Comparison of ENCODE assay signal across 10 cellular contexts in genomic region chr9:129334744-129335080, GRCh38.
A peak's percentile ranks its signal among the peaks of the same experiment; 100 is the strongest.
DNase-seq lines count a peak whose midpoint lies in the region; ATAC-seq and TF ChIP-seq lines count a peak whose summit lies in the region.
"Had no signal": no experiment of that assay in that cellular context is flagged by ENCODE, and none has a peak within 500 bp of the region (broad histone marks: within the 10 kb centered on the region; RNA-seq: fewer than 3 reads in every experiment).

No MANE protein-coding gene starts in this region.

- H3K36me3 Mint-ChIP-seq in Calu3 (ENCODE audit: insufficient read depth, unreplicated experiment): peaks cover 30% of the 10 kb centered on the region

- no peaks in the 10 kb centered on the region for H3K27me3 Mint-ChIP-seq in Calu3 (ENCODE audit: unreplicated experiment)

- BruUV-seq in Calu3 (replicated peaks; lab: Mats Ljungman, UMichigan): no TSS peak

- H3K36me3 ChIP-seq in SK-N-MC (ENCODE audit: insufficient read depth, low read length) (no peaks in the 10 kb centered on the region), iPS-15b (ENCODE audit: control insufficient read depth, insufficient read depth, low read length) (no peaks in the 10 kb centered on the region), gastrocnemius medialis (no peaks in the 10 kb centered on the region)

- TF ChIP-seq CTCF in Calu3 (IDR thresholded peaks at IDR 0.05; ENCODE audit: unreplicated experiment): no peak
- TF ChIP-seq CTCF in gastrocnemius medialis (IDR thresholded peaks at IDR 0.05 in 4 of 5, conservative IDR thresholded peaks at IDR 0.05 in 1 of 5): no peak

- peak overlapping the region; percentile 74 for H3K9ac ChIP-seq in SK-N-MC (ENCODE audit: insufficient read length)
- H3K9ac ChIP-seq in iPS-15b (ENCODE audit: low read depth, low read length): peak overlapping the region; percentile 54

- in situ Hi-C loops in gastrocnemius medialis (cut with MboI; ENCODE audit: low sequenced_read_pairs in 4 of 4): no loop called here

- peaks cover 21% of the 10 kb centered on the region for H3K4me1 ChIP-seq in iPS-15b (ENCODE audit: control insufficient read depth, insufficient read depth, low read length)
- peaks cover 14 to 19% of the 10 kb centered on the region in 2 donors for H3K4me1 ChIP-seq in gastrocnemius medialis

- no peaks in the 10 kb centered on the region for H3K9me3 Mint-ChIP-seq in Calu3 (ENCODE audit: low read depth, unreplicated experiment)
- H3K9me3 Mint-ChIP-seq: natural killer cell had no signal

- H3K4me1 Mint-ChIP-seq in Calu3 (ENCODE audit: low read depth, unreplicated experiment): peaks cover 26% of the 10 kb centered on the region

- H3K9me3 ChIP-seq in SK-N-MC (ENCODE audit: low read depth, low read length) (peaks cover 7% of the 10 kb centered on the region; the same call in 1 of the 2 replicates), iPS-15b (ENCODE audit: control insufficient read depth, insufficient read depth, low read length) (peaks cover 4% of the 10 kb centered on the region), gastrocnemius medialis (no peaks in the 10 kb centered on the region)

- peak overlapping the region; percentile 98 for H3K27ac Mint-ChIP-seq in Calu3 (ENCODE audit: unreplicated experiment)

- no peak for TF ChIP-seq POLR2A in gastrocnemius medialis (IDR thresholded peaks at IDR 0.05)

- no peaks in the 10 kb centered on the region for H3K27me3 ChIP-seq in iPS-15b (ENCODE audit: control insufficient read depth, insufficient read depth, low read length)
- peaks cover 3 to 10% (median 8%) of the 10 kb centered on the region in 3 donors for H3K27me3 ChIP-seq in gastrocnemius medialis

- CTCF ChIA-PET in Calu3 (lab: Charles Lee): interaction anchor here (0.6 to 2.0 kb wide), 14 partner anchors 9 to 203 kb away, joined by 3 to 13 read pairs (median 4); no protein-coding TSS in a partner anchor

- peak overlapping the region; percentile 63 for H3K4me3 Mint-ChIP-seq in Calu3 (ENCODE audit: low read depth, unreplicated experiment)
- H3K4me3 Mint-ChIP-seq: natural killer cell had no signal

- peak overlapping the region; percentile 72 for H3K4me3 ChIP-seq in SK-N-MC
- H3K4me3 ChIP-seq in iPS-15b (ENCODE audit: low read depth, low read length): peak overlapping the region; percentile 45
- H3K4me3 ChIP-seq in gastrocnemius medialis: peak overlapping the region in 3 of 4 donors; percentile 18 to 28 (median 22)

- peak in 1 of 2 donors; percentile 25 for ATAC-seq in gastrocnemius medialis
- ATAC-seq in HG03439 (IDR thresholded peaks at IDR 0.05; ENCODE audit: unreplicated experiment): no peak
- no peak for ATAC-seq in HG03378 (IDR thresholded peaks at IDR 0.05; ENCODE audit: unreplicated experiment)
- ATAC-seq: natural killer cell had no signal

- no peak for DNase-seq in Calu3
- no peak for DNase-seq in SK-N-MC (ENCODE audit: low read depth, low spot score)
- no peak for DNase-seq in gastrocnemius medialis
- no peak for DNase-seq in activated CD8-positive, alpha-beta memory T cell treated with anti-CD3 and anti-CD28 coated beads, Interleukin-2, amount 50 U/mL, for 48 hours
- no peak for DNase-seq in GM19238 (ENCODE audit: insufficient read length, low spot score)
- DNase-seq: natural killer cell, T-helper 9 cell had no signal

- peak overlapping the region; percentile 96 for H3K27ac ChIP-seq in SK-N-MC
- H3K27ac ChIP-seq in gastrocnemius medialis: peak overlapping the region; percentile 55 to 72 (median 68)

- intact Hi-C loops in Calu3 (cut with micrococcal nuclease; ENCODE audit: unreplicated experiment) (loop anchor here (2.0 to 5.0 kb wide), 2 partner anchors 153 to 156 kb away; partner anchors contain the start of gene IER5L), gastrocnemius medialis (cut with DNase I; ENCODE audit: low total_unique reads) (no loop called here)

Comparison
In these comparisons a context has a peak if more than half of its experiments do, and no peak if none do; other contexts are left out.
1. H3K4me3 ChIP-seq: peak in every context shown above with its lines; median percentile 72 in SK-N-MC; 45 in iPS-15b; 22 in gastrocnemius medialis.